ENCODE assay signal across 21 cellular contexts in the genomic region with DNA sequence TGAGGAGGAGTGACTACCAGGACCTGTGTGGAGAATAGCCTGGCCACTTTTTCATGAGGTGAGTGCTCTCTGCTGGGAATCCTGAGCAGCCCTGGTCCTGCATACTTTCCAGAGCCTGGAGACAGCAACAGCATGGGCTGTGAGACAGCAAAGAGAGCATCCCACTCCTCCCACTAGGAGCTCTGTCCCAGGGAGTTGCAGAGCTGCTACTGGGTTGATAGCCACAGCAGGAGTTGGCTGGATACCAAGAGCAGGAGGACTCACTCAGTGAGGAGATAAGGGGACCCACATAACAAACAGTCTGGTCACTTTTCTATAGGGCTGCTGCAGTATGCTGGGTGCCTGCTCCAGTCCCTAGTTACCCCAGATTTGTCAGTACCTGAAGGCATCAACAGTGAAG.
"Had no signal": no experiment of that assay in that cellular context is flagged by ENCODE, and none has a peak within 500 bp of the region (broad histone marks: within the 10 kb centered on the region; RNA-seq: fewer than 3 reads in every experiment).

No MANE protein-coding gene starts in this region.

- H3K36me3 ChIP-seq: esophagus muscularis mucosa, gastroesophageal sphincter, heart left ventricle, left lung, neutrophil, right lobe of liver, transverse colon, upper lobe of right lung, uterus had no signal

- H3K4me3 Mint-ChIP-seq: naive thymus-derived CD8-positive, alpha-beta T cell; stimulated activated naive B cell treated with anti-CD40 and anti-IgM and Interleukin-4, amounts not matched to agents 10 μg/mL and 1 μg/mL and 100 μg/mL, for 72 hours; stimulated activated naive CD8-positive, alpha-beta T cell treated with anti-CD3 and anti-CD28 coated beads, Interleukin-15, Interleukin-2, amounts not matched to agents 100 ng/mL and 50 ng/mL, for 24 hours had no signal

- H3K27ac Mint-ChIP-seq: naive thymus-derived CD8-positive, alpha-beta T cell; progenitor cell of endocrine pancreas; stimulated activated naive B cell treated with anti-CD40 and anti-IgM and Interleukin-4, amounts not matched to agents 10 μg/mL and 1 μg/mL and 100 μg/mL, for 72 hours; stimulated activated naive CD8-positive, alpha-beta T cell treated with anti-CD3 and anti-CD28 coated beads, Interleukin-15, Interleukin-2, amounts not matched to agents 100 ng/mL and 50 ng/mL, for 24 hours had no signal

- H3K4me1 Mint-ChIP-seq: naive thymus-derived CD8-positive, alpha-beta T cell; stimulated activated naive B cell treated with anti-CD40 and anti-IgM and Interleukin-4, amounts not matched to agents 10 μg/mL and 1 μg/mL and 100 μg/mL, for 72 hours had no signal

- H3K4me3 ChIP-seq: esophagus muscularis mucosa, gastroesophageal sphincter, heart left ventricle, hepatocyte, left lung, right lobe of liver, transverse colon, upper lobe of right lung, uterus had no signal

- H3K36me3 Mint-ChIP-seq: stimulated activated naive B cell treated with anti-CD40 and anti-IgM and Interleukin-4, amounts not matched to agents 10 μg/mL and 1 μg/mL and 100 μg/mL, for 72 hours had no signal

- H3K27ac ChIP-seq: esophagus muscularis mucosa, foreskin keratinocyte, gastroesophageal sphincter, heart left ventricle, hepatocyte, left lung, neutrophil, parathyroid adenoma, right lobe of liver, transverse colon, upper lobe of right lung, uterus had no signal

- H3K27me3 Mint-ChIP-seq: naive thymus-derived CD8-positive, alpha-beta T cell; progenitor cell of endocrine pancreas; stimulated activated naive B cell treated with anti-CD40 and anti-IgM and Interleukin-4, amounts not matched to agents 10 μg/mL and 1 μg/mL and 100 μg/mL, for 72 hours; stimulated activated naive CD8-positive, alpha-beta T cell treated with anti-CD3 and anti-CD28 coated beads, Interleukin-15, Interleukin-2, amounts not matched to agents 100 ng/mL and 50 ng/mL, for 24 hours had no signal

- H3K4me1 ChIP-seq: esophagus muscularis mucosa, foreskin keratinocyte, gastroesophageal sphincter, heart left ventricle, left lung, parathyroid adenoma, right lobe of liver, transverse colon, upper lobe of right lung, uterus had no signal

- H3K9me3 ChIP-seq: neutrophil, right lobe of liver, upper lobe of right lung, uterus had no signal

- DNase-seq: effector CD8-positive, alpha-beta T cell; foreskin keratinocyte; heart left ventricle; left cardiac atrium; left lung; naive thymus-derived CD8-positive, alpha-beta T cell; right lobe of liver; small intestine; stimulated activated CD4-positive, alpha-beta T cell treated with anti-CD3 and anti-CD28 coated beads, Interleukin-15, amount 100 ng/mL, for 24 hours; stimulated activated CD4-positive, alpha-beta T cell treated with anti-CD3 and anti-CD28 coated beads, Interleukin-2, amount 100 ng/mL, for 48 hours; stimulated activated naive B cell treated with anti-CD40 and anti-IgM and Interleukin-4, amounts not matched to agents 10 μg/mL and 1 μg/mL and 100 μg/mL, for 72 hours; transverse colon; upper lobe of right lung; uterus had no signal

- ATAC-seq: foreskin keratinocyte; gastroesophageal sphincter; heart left ventricle; left cardiac atrium; left lung; naive thymus-derived CD8-positive, alpha-beta T cell; stimulated activated naive B cell treated with anti-CD40 and anti-IgM and Interleukin-4, amounts not matched to agents 10 μg/mL and 1 μg/mL and 100 μg/mL, for 72 hours; upper lobe of right lung had no signal

- H3K27me3 ChIP-seq: esophagus muscularis mucosa, foreskin keratinocyte, gastroesophageal sphincter, heart left ventricle, hepatocyte, left lung, neutrophil, right lobe of liver, transverse colon, upper lobe of right lung, uterus had no signal
